In the genomic region with DNA sequence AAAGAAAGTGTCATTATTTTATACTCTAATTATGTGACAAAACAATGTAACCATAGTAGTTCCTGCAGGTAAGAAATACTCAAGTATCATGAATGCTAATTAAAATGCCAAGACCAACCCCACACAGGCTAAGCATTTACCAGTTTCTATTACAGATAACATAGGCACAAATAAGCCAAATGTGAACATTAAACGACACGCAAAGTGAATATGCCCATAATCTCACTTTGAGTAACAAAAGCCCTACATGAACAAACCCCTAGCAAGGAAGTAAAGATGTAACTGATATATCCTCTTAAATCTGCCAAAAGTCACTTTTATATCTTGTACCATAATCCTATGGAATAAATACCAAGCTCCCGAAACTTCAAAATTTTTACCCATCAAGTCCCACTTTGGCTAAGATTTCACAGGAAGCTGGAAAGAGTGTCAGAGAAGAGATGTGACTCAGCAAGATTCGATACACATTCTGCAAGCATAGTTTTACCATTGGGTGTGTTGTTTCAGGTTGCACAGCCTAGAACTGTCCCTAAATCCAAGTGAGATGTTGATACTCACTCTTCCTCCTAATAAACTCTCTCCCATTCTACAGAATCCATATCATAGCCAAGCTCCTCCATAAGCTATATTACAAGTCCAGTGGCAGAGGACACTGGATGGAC, we compare ENCODE assay signal across 28 cellular contexts. TPM values are rescaled to one million over a fixed set of nuclear protein-coding genes. Genes with fewer than 3 reads are reported as not detected.
A peak's percentile ranks its signal among the peaks of the same experiment; 100 is the strongest.
DNase-seq lines count a peak whose midpoint lies in the region; ATAC-seq and TF ChIP-seq lines count a peak whose summit lies in the region.
"Had no signal": no experiment of that assay in that cellular context is flagged by ENCODE, and none has a peak within 500 bp of the region (broad histone marks: within the 10 kb centered on the region; RNA-seq: fewer than 3 reads in every experiment).

No MANE protein-coding gene starts in this region.

- no peaks in the 10 kb centered on the region for H3K79me2 ChIP-seq in GM23338 (replicated peaks; ENCODE audit: insufficient read depth)

- H3K27ac Mint-ChIP-seq in GM23338, result peak overlapping the region; percentile 68
- no peak overlapping the region for H3K27ac Mint-ChIP-seq in stimulated activated effector memory CD8-positive, alpha-beta T cell treated with anti-CD3 and anti-CD28 coated beads, Interleukin-12 subunit alpha, Interleukin-12 subunit beta, amount 100 ng/mL, for 72 hours
- H3K27ac Mint-ChIP-seq: activated CD8-positive, alpha-beta memory T cell treated with anti-CD3 and anti-CD28 coated beads, Interleukin-2, amount 10 ng/mL, durations not matched to agents 7 days and 5 days; effector memory CD8-positive, alpha-beta T cell; naive thymus-derived CD4-positive, alpha-beta T cell; T-helper 17 cell had no signal

- WGBS in ovary, 3 donors, result 84 to 86% (median 85%) methylated on average over 4 of the region's 4 CpGs
- WGBS in thyroid gland, 2 donors, result 89 to 94% methylated on average over 4 of the region's 4 CpGs

- H3F3A ChIP-seq in GM23338 (replicated peaks; ENCODE audit: low read depth), result no peaks in the 10 kb centered on the region

- peaks cover 5% of the 10 kb centered on the region; the same call in 1 of the 3 replicates for H3K4me1 Mint-ChIP-seq in GM23338
- no peaks in the 10 kb centered on the region for H3K4me1 Mint-ChIP-seq in stimulated activated effector memory CD8-positive, alpha-beta T cell treated with anti-CD3 and anti-CD28 coated beads, Interleukin-12 subunit alpha, Interleukin-12 subunit beta, amount 100 ng/mL, for 72 hours

- no peaks in the 10 kb centered on the region for H3K4me1 ChIP-seq in GM23338 (ENCODE audit: insufficient read depth)
- H3K4me1 ChIP-seq in foreskin keratinocyte, result no peaks in the 10 kb centered on the region
- no peaks in the 10 kb centered on the region for H3K4me1 ChIP-seq in ovary (ENCODE audit: insufficient read depth)
- no peaks in the 10 kb centered on the region for H3K4me1 ChIP-seq in thyroid gland
- H3K4me1 ChIP-seq: HAP-1 had no signal

- intact Hi-C loops in ovary (cut with DNase I) (no loop called here), thyroid gland (cut with DNase I) (no loop called here)

- no peaks in the 10 kb centered on the region for H3K9me3 Mint-ChIP-seq in GM23338
- H3K9me3 Mint-ChIP-seq in stimulated activated effector memory CD8-positive, alpha-beta T cell treated with anti-CD3 and anti-CD28 coated beads, Interleukin-12 subunit alpha, Interleukin-12 subunit beta, amount 100 ng/mL, for 72 hours, result no peaks in the 10 kb centered on the region
- H3K9me3 Mint-ChIP-seq: effector memory CD8-positive, alpha-beta T cell; naive thymus-derived CD4-positive, alpha-beta T cell had no signal

- no peaks in the 10 kb centered on the region for H3K9me3 ChIP-seq in ovary
- H3K9me3 ChIP-seq in thyroid gland, result no peaks in the 10 kb centered on the region
- H3K9me3 ChIP-seq: HAP-1, transverse colon had no signal

- H3K27me3 Mint-ChIP-seq in GM23338 (ENCODE audit: insufficient read depth, low read depth, poor library complexity), result no peaks in the 10 kb centered on the region
- H3K27me3 Mint-ChIP-seq: effector memory CD8-positive, alpha-beta T cell had no signal

- H3K4me3 ChIP-seq in GM23338, result no peak overlapping the region
- no peak overlapping the region for H3K4me3 ChIP-seq in ovary
- no peak overlapping the region for H3K4me3 ChIP-seq in thyroid gland (replicated peaks in 1 of 3)
- H3K4me3 ChIP-seq: HAP-1, PC-9, transverse colon had no signal

- no peak overlapping the region for H2AFZ ChIP-seq in GM23338
- H2AFZ ChIP-seq: PC-9 had no signal

- no peaks in the 10 kb centered on the region for H4K20me1 ChIP-seq in GM23338 (replicated peaks; ENCODE audit: insufficient read depth)

- H3K27me3 ChIP-seq in GM23338 (ENCODE audit: insufficient read depth) (no peaks in the 10 kb centered on the region), foreskin keratinocyte (no peaks in the 10 kb centered on the region), ovary (no peaks in the 10 kb centered on the region), thyroid gland (no peaks in the 10 kb centered on the region)
- H3K27me3 ChIP-seq: transverse colon had no signal

- no peak overlapping the region for H3K27ac ChIP-seq in GM23338 (ENCODE audit: low read depth)
- H3K27ac ChIP-seq in foreskin keratinocyte, result no peak overlapping the region
- H3K27ac ChIP-seq in ovary, result no peak overlapping the region
- H3K27ac ChIP-seq in thyroid gland, result no peak overlapping the region
- H3K27ac ChIP-seq: C4-2B, PC-9, transverse colon had no signal

- no peaks in the 10 kb centered on the region for H3K36me3 ChIP-seq in GM23338 (ENCODE audit: insufficient read depth)
- H3K36me3 ChIP-seq in ovary, result no peaks in the 10 kb centered on the region
- no peaks in the 10 kb centered on the region for H3K36me3 ChIP-seq in thyroid gland
- H3K36me3 ChIP-seq: HAP-1, transverse colon had no signal

- DNase-seq in GM23338 (ENCODE audit: low spot score) (no peak), NCI-H460 (ENCODE audit: extremely low read depth, low read depth) (peak; percentile 16), foreskin keratinocyte (peak in 1 of 2 donors; percentile 20), ovary (no peak), thyroid gland (no peak), NCI-H1092 treated with DMSO at 0.1 percent for 48 hours (lab: John Stamatoyannopoulos, UW) (no peak)
- no peak for DNase-seq in stimulated activated effector memory CD8-positive, alpha-beta T cell treated with anti-CD3 and anti-CD28 coated beads, Interleukin-12 subunit alpha, Interleukin-12 subunit beta, amount 100 ng/mL, for 72 hours (ENCODE audit: low spot score in 2 of 2)
- DNase-seq: activated CD4-positive, alpha-beta T cell treated with anti-CD3 and anti-CD28 coated beads, Interleukin-2, amount 50 U/mL, for 4 hours; activated CD4-positive, CD25-positive, alpha-beta regulatory T cell; activated CD8-positive, alpha-beta memory T cell treated with anti-CD3 and anti-CD28 coated beads, Interleukin-2, amount 10 ng/mL, durations not matched to agents 7 days and 5 days; activated T-cell treated with anti-CD3 and anti-CD28 coated beads, Interleukin-2, amount 50 U/mL, for 48 hours; caudate nucleus; effector memory CD8-positive, alpha-beta T cell; glutamatergic neuron; islet precursor cell; left ventricle myocardium superior; naive thymus-derived CD4-positive, alpha-beta T cell; NCI-H1930; NCI-H2171 treated with DMSO at 0.1 percent for 48 hours; NCI-H526; PC-9; Right ventricle myocardium superior; stimulated activated CD4-positive, alpha-beta T cell treated with anti-CD3 and anti-CD28 coated beads, Interleukin-4, amount 100 ng/mL, for 1 hour; T-helper 17 cell; transverse colon had no signal

- TF ChIP-seq POLR2A in ovary (IDR thresholded peaks at IDR 0.05) (no peak), thyroid gland (IDR thresholded peaks at IDR 0.05) (no peak)

- no peak overlapping the region for H3K4me3 Mint-ChIP-seq in GM23338
- H3K4me3 Mint-ChIP-seq in stimulated activated effector memory CD8-positive, alpha-beta T cell treated with anti-CD3 and anti-CD28 coated beads, Interleukin-12 subunit alpha, Interleukin-12 subunit beta, amount 100 ng/mL, for 72 hours, result no peak overlapping the region
- H3K4me3 Mint-ChIP-seq: activated CD8-positive, alpha-beta memory T cell treated with anti-CD3 and anti-CD28 coated beads, Interleukin-2, amount 10 ng/mL, durations not matched to agents 7 days and 5 days; effector memory CD8-positive, alpha-beta T cell; naive thymus-derived CD4-positive, alpha-beta T cell; T-helper 17 cell had no signal

- H3K4me2 ChIP-seq in GM23338, result no peak overlapping the region
- H3K4me2 ChIP-seq: PC-9 had no signal

- TF ChIP-seq EP300 in ovary (IDR thresholded peaks at IDR 0.05), result no peak

- H3K36me3 Mint-ChIP-seq in GM23338 (ENCODE audit: low read depth), result no peaks in the 10 kb centered on the region
- H3K36me3 Mint-ChIP-seq in stimulated activated effector memory CD8-positive, alpha-beta T cell treated with anti-CD3 and anti-CD28 coated beads, Interleukin-12 subunit alpha, Interleukin-12 subunit beta, amount 100 ng/mL, for 72 hours, result no peaks in the 10 kb centered on the region
- H3K36me3 Mint-ChIP-seq: activated CD8-positive, alpha-beta memory T cell treated with anti-CD3 and anti-CD28 coated beads, Interleukin-2, amount 10 ng/mL, durations not matched to agents 7 days and 5 days; naive thymus-derived CD4-positive, alpha-beta T cell had no signal

- ATAC-seq in GM23338 (no peak), foreskin keratinocyte (peak; percentile 27)
- ATAC-seq in stimulated activated effector memory CD8-positive, alpha-beta T cell treated with anti-CD3 and anti-CD28 coated beads, Interleukin-12 subunit alpha, Interleukin-12 subunit beta, amount 100 ng/mL, for 72 hours, result peak; percentile 55
- ATAC-seq: activated CD8-positive, alpha-beta memory T cell treated with anti-CD3 and anti-CD28 coated beads, Interleukin-2, amount 10 ng/mL, durations not matched to agents 7 days and 5 days; effector memory CD8-positive, alpha-beta T cell; left ventricle myocardium superior; naive thymus-derived CD4-positive, alpha-beta T cell; SK-N-SH treated with all-trans-retinoic acid at 6 μM for 48 hours; T-helper 17 cell had no signal

- TF ChIP-seq CTCF in GM23338 (conservative IDR thresholded peaks at IDR 0.05; ENCODE audit: low read depth in 2 of 2) (no peak), foreskin keratinocyte (conservative IDR thresholded peaks at IDR 0.05) (no peak), ovary (IDR thresholded peaks at IDR 0.05) (no peak), thyroid gland (IDR thresholded peaks at IDR 0.05) (no peak)

- H3K9me2 ChIP-seq in GM23338 (ENCODE audit: insufficient read depth), result no peaks in the 10 kb centered on the region

TF ChIP-seq in GM23338, 12 proteins besides CTCF, POLR2A, EP300 and RAD21 (continues in another document):
- TF ChIP-seq JUNB (IDR thresholded peaks at IDR 0.05; ENCODE audit: unreplicated experiment), result no peak
- TF ChIP-seq ZNF114 (CRISPR knock-in tag; IDR thresholded peaks at IDR 0.05), result no peak

RNA-seq across cellular contexts. Expression of a gene that starts 28.8 kb away (rescaled TPM):
- total RNA-seq in GM23338 (2014; rRNA removed; shearing (Covaris generic)), result 0.47 and 0.87 TPM in 2 replicates
- polyA plus RNA-seq in GM23338 (2016; fragmentation: Nextera tagmentation; extraction: Ambion mirVana) (0.23 and 0.40 TPM in 2 replicates), foreskin keratinocyte (0.12 TPM in 2 replicates), ovary (under 1 TPM; 0.06 to 0.18 TPM)
- 1.4 TPM in 2 replicates for total RNA-seq in NCI-H460 (2014; rRNA removed; shearing (Covaris generic))
- polyA plus RNA-seq in NCI-H460 (2014; cell fraction: nucleus; rRNA removed), result 0.42 and 1.2 TPM in 2 replicates
- total RNA-seq in foreskin keratinocyte (0.28 and 0.41 TPM in 2 replicates), ovary (under 1 TPM; 0.11 to 0.69 (median 0.32) TPM), thyroid gland (under 1 TPM; 0.44 to 0.83 (median 0.66) TPM)
- total RNA-seq: activated CD8-positive, alpha-beta memory T cell treated with anti-CD3 and anti-CD28 coated beads, Interleukin-2, amount 10 ng/mL, durations not matched to agents 7 days and 5 days had no signal
- polyA plus RNA-seq: naive thymus-derived CD4-positive, alpha-beta T cell had no signal
